In the genomic region with DNA sequence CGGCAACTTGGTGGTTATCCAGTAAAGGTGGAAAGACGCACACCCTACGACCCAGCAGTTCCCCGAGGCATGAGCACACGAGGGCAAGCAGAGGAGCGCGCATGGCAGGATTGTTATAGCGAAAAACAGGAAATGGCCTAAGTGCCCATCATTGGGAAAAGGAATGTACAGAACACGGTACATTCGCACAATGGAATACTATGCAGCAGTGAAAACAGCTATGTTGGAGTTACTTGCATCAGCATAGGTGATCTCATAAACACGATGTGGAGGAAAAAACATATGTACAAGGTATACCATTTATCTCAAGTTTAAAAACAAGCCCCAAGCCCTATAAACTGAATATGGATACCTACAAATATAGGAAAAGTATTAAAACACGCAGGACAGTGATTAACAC, we compare ENCODE assay signal across 2 cellular contexts.
TF ChIP-seq lines count a peak whose summit lies in the region.

No MANE protein-coding gene starts in this region.

TF ChIP-seq in K562, 482 proteins besides CTCF, POLR2A, EP300 and RAD21 (continued from another document):
- TF ChIP-seq ZNF146 (CRISPR knock-in tag; IDR thresholded peaks at IDR 0.05; ENCODE audit: unreplicated experiment) (peak; percentile 80), CHCHD3 (CRISPR knock-in tag; IDR thresholded peaks at IDR 0.05) (no peak)

TF ChIP-seq in GM23338, 12 proteins besides CTCF, POLR2A, EP300 and RAD21:
- TF ChIP-seq STAT1 (IDR thresholded peaks at IDR 0.05; ENCODE audit: unreplicated experiment) (no peak), CREB1 (CRISPR knock-in tag; IDR thresholded peaks at IDR 0.05; ENCODE audit: low read depth) (no peak), EZH2phosphoT487 (IDR thresholded peaks at IDR 0.05; ENCODE audit: unreplicated experiment) (no peak), EZH2 (IDR thresholded peaks at IDR 0.05; ENCODE audit: low read depth, unreplicated experiment) (no peak), JUNB (IDR thresholded peaks at IDR 0.05; ENCODE audit: unreplicated experiment) (no peak), NANOG (IDR thresholded peaks at IDR 0.05; ENCODE audit: borderline replicate concordance) (no peak), ZNF331 (CRISPR knock-in tag; IDR thresholded peaks at IDR 0.05; ENCODE audit: low read depth) (no peak), ZNF114 (CRISPR knock-in tag; IDR thresholded peaks at IDR 0.05) (no peak), POLR2AphosphoS5 (IDR thresholded peaks at IDR 0.05; ENCODE audit: low read depth) (no peak)
- TF ChIP-seq, protein P1, sequence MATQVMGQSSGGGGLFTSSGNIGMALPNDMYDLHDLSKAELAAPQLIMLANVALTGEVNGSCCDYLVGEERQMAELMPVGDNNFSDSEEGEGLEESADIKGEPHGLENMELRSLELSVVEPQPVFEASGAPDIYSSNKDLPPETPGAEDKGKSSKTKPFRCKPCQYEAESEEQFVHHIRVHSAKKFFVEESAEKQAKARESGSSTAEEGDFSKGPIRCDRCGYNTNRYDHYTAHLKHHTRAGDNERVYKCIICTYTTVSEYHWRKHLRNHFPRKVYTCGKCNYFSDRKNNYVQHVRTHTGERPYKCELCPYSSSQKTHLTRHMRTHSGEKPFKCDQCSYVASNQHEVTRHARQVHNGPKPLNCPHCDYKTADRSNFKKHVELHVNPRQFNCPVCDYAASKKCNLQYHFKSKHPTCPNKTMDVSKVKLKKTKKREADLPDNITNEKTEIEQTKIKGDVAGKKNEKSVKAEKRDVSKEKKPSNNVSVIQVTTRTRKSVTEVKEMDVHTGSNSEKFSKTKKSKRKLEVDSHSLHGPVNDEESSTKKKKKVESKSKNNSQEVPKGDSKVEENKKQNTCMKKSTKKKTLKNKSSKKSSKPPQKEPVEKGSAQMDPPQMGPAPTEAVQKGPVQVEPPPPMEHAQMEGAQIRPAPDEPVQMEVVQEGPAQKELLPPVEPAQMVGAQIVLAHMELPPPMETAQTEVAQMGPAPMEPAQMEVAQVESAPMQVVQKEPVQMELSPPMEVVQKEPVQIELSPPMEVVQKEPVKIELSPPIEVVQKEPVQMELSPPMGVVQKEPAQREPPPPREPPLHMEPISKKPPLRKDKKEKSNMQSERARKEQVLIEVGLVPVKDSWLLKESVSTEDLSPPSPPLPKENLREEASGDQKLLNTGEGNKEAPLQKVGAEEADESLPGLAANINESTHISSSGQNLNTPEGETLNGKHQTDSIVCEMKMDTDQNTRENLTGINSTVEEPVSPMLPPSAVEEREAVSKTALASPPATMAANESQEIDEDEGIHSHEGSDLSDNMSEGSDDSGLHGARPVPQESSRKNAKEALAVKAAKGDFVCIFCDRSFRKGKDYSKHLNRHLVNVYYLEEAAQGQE (IDR thresholded peaks at IDR 0.05; ENCODE audit: unreplicated experiment): no peak
- TF ChIP-seq, protein P2, sequence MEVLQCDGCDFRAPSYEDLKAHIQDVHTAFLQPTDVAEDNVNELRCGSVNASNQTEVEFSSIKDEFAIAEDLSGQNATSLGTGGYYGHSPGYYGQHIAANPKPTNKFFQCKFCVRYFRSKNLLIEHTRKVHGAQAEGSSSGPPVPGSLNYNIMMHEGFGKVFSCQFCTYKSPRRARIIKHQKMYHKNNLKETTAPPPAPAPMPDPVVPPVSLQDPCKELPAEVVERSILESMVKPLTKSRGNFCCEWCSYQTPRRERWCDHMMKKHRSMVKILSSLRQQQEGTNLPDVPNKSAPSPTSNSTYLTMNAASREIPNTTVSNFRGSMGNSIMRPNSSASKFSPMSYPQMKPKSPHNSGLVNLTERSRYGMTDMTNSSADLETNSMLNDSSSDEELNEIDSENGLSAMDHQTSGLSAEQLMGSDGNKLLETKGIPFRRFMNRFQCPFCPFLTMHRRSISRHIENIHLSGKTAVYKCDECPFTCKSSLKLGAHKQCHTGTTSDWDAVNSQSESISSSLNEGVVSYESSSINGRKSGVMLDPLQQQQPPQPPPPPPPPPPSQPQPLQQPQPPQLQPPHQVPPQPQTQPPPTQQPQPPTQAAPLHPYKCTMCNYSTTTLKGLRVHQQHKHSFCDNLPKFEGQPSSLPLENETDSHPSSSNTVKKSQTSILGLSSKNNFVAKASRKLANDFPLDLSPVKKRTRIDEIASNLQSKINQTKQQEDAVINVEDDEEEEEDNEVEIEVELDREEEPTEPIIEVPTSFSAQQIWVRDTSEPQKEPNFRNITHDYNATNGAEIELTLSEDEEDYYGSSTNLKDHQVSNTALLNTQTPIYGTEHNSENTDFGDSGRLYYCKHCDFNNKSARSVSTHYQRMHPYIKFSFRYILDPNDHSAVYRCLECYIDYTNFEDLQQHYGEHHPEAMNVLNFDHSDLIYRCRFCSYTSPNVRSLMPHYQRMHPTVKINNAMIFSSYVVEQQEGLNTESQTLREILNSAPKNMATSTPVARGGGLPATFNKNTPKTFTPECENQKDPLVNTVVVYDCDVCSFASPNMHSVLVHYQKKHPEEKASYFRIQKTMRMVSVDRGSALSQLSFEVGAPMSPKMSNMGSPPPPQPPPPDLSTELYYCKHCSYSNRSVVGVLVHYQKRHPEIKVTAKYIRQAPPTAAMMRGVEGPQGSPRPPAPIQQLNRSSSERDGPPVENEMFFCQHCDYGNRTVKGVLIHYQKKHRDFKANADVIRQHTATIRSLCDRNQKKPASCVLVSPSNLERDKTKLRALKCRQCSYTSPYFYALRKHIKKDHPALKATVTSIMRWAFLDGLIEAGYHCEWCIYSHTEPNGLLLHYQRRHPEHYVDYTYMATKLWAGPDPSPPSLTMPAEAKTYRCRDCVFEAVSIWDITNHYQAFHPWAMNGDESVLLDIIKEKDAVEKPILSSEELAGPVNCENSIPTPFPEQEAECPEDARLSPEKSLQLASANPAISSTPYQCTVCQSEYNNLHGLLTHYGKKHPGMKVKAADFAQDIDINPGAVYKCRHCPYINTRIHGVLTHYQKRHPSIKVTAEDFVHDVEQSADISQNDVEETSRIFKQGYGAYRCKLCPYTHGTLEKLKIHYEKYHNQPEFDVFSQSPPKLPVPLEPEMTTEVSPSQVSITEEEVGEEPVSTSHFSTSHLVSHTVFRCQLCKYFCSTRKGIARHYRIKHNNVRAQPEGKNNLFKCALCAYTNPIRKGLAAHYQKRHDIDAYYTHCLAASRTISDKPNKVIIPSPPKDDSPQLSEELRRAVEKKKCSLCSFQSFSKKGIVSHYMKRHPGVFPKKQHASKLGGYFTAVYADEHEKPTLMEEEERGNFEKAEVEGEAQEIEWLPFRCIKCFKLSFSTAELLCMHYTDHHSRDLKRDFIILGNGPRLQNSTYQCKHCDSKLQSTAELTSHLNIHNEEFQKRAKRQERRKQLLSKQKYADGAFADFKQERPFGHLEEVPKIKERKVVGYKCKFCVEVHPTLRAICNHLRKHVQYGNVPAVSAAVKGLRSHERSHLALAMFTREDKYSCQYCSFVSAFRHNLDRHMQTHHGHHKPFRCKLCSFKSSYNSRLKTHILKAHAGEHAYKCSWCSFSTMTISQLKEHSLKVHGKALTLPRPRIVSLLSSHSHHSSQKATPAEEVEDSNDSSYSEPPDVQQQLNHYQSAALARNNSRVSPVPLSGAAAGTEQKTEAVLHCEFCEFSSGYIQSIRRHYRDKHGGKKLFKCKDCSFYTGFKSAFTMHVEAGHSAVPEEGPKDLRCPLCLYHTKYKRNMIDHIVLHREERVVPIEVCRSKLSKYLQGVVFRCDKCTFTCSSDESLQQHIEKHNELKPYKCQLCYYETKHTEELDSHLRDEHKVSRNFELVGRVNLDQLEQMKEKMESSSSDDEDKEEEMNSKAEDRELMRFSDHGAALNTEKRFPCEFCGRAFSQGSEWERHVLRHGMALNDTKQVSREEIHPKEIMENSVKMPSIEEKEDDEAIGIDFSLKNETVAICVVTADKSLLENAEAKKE (CRISPR knock-in tag; IDR thresholded peaks at IDR 0.05): no peak
- TF ChIP-seq, protein P3, sequence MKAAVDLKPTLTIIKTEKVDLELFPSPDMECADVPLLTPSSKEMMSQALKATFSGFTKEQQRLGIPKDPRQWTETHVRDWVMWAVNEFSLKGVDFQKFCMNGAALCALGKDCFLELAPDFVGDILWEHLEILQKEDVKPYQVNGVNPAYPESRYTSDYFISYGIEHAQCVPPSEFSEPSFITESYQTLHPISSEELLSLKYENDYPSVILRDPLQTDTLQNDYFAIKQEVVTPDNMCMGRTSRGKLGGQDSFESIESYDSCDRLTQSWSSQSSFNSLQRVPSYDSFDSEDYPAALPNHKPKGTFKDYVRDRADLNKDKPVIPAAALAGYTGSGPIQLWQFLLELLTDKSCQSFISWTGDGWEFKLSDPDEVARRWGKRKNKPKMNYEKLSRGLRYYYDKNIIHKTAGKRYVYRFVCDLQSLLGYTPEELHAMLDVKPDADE (IDR thresholded peaks at IDR 0.05): no peak
